23 cellular contexts compared by ENCODE assay signal in the genomic region with DNA sequence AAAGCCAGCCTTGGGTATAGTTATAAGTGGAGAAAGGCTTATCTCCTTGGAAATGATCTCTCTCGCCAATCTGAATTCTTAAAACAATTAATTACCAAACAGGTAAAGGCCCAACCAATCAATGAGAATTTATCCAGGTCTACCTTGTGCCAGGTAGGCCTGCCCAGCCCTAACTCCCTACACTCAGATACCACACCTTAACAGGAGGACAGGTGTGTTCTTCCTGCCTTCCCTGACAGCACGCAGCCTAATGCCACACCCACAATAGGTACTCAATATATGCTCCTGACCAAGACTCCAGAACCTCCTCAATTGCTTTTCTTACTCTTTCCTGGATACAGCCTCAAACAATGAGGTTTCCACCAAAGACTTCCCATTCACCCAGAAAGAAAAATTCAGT. TPM values are rescaled to one million over a fixed set of nuclear protein-coding genes. Genes with fewer than 3 reads are reported as not detected.
A peak's percentile ranks its signal among the peaks of the same experiment; 100 is the strongest.
DNase-seq lines count a peak whose midpoint lies in the region; ATAC-seq, FAIRE-seq and TF ChIP-seq lines count a peak whose summit lies in the region.
"Had no signal": no experiment of that assay in that cellular context is flagged by ENCODE, and none has a peak within 500 bp of the region (broad histone marks: within the 10 kb centered on the region; RNA-seq: fewer than 3 reads in every experiment).

No MANE protein-coding gene starts in this region.

- TF ChIP-seq EP300 in HepG2 (IDR thresholded peaks at IDR 0.05; ENCODE audit: low read depth in 2 of 2, low read length in 2 of 2) (no peak), HepG2 (CRISPR knock-in tag; IDR thresholded peaks at IDR 0.05; ENCODE audit: borderline replicate concordance) (no peak), gastroesophageal sphincter (IDR thresholded peaks at IDR 0.05) (no peak)

- no peak overlapping the region for H3K4me3 Mint-ChIP-seq in neural progenitor cell
- H3K4me3 Mint-ChIP-seq: CD4-positive, alpha-beta memory T cell had no signal

- H3K9me3 ChIP-seq in right lobe of liver = no peaks in the 10 kb centered on the region
- H3K9me3 ChIP-seq in HepG2 (ENCODE audit: low read length) = no peaks in the 10 kb centered on the region
- H3K9me3 ChIP-seq in gastroesophageal sphincter = no peaks in the 10 kb centered on the region
- H3K9me3 ChIP-seq in neural progenitor cell (ENCODE audit: low read depth) = no peaks in the 10 kb centered on the region
- H3K9me3 ChIP-seq: A549; BE2C; BLaER1 treated with 17β-estradiol and CSF1 and Interleukin-3, amounts not matched to agents 10 nM and 100 nM had no signal

- H3K4me2 ChIP-seq in HepG2 (ENCODE audit: low read depth, low read length) (no peak overlapping the region), neural progenitor cell (no peak overlapping the region)
- H3K4me2 ChIP-seq: A549; BLaER1 treated with 17β-estradiol and CSF1 and Interleukin-3, amounts not matched to agents 10 nM and 100 nM had no signal

- H3K9ac ChIP-seq in HepG2 (ENCODE audit: insufficient read depth, low read depth, low read length) = no peak overlapping the region
- H3K9ac ChIP-seq in neural progenitor cell = no peak overlapping the region
- H3K9ac ChIP-seq: BLaER1 treated with 17β-estradiol and CSF1 and Interleukin-3, amounts not matched to agents 10 nM and 100 nM had no signal

- H3K27me3 Mint-ChIP-seq in neural progenitor cell (ENCODE audit: insufficient read depth, low read depth) = no peaks in the 10 kb centered on the region

- 83% methylated on average over 2 of the region's 2 CpGs for WGBS in right lobe of liver (ENCODE audit: insufficient coverage, low coverage, low lambda C conversion rate, missing lambda C conversion rate)
- 55% methylated on average over 2 of the region's 2 CpGs for WGBS in HepG2 (ENCODE audit: low lambda C conversion rate)
- WGBS in gastroesophageal sphincter (ENCODE audit: low coverage in 1 of 2), 2 donors = 81 to 100% methylated on average over 2 of the region's 2 CpGs

- H3K36me3 ChIP-seq in right lobe of liver (no peaks in the 10 kb centered on the region), HepG2 (replicated peaks in 1 of 2; ENCODE audit: control insufficient read depth in 1 of 2, insufficient read depth in 2 of 2, low read length in 2 of 2) (no peaks in the 10 kb centered on the region), gastroesophageal sphincter (no peaks in the 10 kb centered on the region), neural progenitor cell (no peaks in the 10 kb centered on the region)
- H3K36me3 ChIP-seq: BE2C; BLaER1 treated with 17β-estradiol and CSF1 and Interleukin-3, amounts not matched to agents 10 nM and 100 nM had no signal

- H3K4me3 ChIP-seq in right lobe of liver (no peak overlapping the region), HepG2 (replicated peaks in 1 of 3; ENCODE audit: insufficient read depth in 1 of 3, low read depth in 2 of 3, low read length in 3 of 3) (no peak overlapping the region), gastroesophageal sphincter (no peak overlapping the region), neural progenitor cell (no peak overlapping the region)
- H3K4me3 ChIP-seq: A549; BLaER1 treated with 17β-estradiol and CSF1 and Interleukin-3, amounts not matched to agents 10 nM and 100 nM had no signal

- no peak overlapping the region for H3K27ac Mint-ChIP-seq in neural progenitor cell
- H3K27ac Mint-ChIP-seq: CD4-positive, alpha-beta memory T cell had no signal

- H3K79me2 ChIP-seq in HepG2 (ENCODE audit: insufficient read depth, low read length) (no peaks in the 10 kb centered on the region), neural progenitor cell (ENCODE audit: low read depth) (no peaks in the 10 kb centered on the region)

- peaks cover 22% of the 10 kb centered on the region for H3K4me1 Mint-ChIP-seq in neural progenitor cell
- H3K4me1 Mint-ChIP-seq: CD4-positive, alpha-beta memory T cell had no signal

- H3K27me3 ChIP-seq in right lobe of liver = no peaks in the 10 kb centered on the region
- no peaks in the 10 kb centered on the region; a peak in 1 of 5 replicates for H3K27me3 ChIP-seq in HepG2 (ENCODE audit: control insufficient read depth in 1 of 2, insufficient read depth in 2 of 2, low read length in 2 of 2)
- H3K27me3 ChIP-seq in gastroesophageal sphincter = no peaks in the 10 kb centered on the region
- no peaks in the 10 kb centered on the region for H3K27me3 ChIP-seq in neural progenitor cell
- H3K27me3 ChIP-seq: BE2C; BLaER1 treated with 17β-estradiol and CSF1 and Interleukin-3, amounts not matched to agents 10 nM and 100 nM had no signal

- no peak for ATAC-seq in right lobe of liver
- no peak for ATAC-seq in HepG2
- ATAC-seq in left colon = peak; percentile 90
- ATAC-seq in gastroesophageal sphincter = no peak
- no peak for ATAC-seq in HG02623 (IDR thresholded peaks at IDR 0.05; ENCODE audit: unreplicated experiment)
- ATAC-seq: A549 had no signal

- intact Hi-C loops in right lobe of liver (cut with DNase I) = no loop called here
- intact Hi-C loops in HepG2 (cut with micrococcal nuclease; ENCODE audit: unreplicated experiment) = no loop called here
- intact Hi-C loops in left colon (cut with DNase I, micrococcal nuclease) = no loop called here

- CTCF ChIA-PET in HepG2 (lab: Yijun Ruan, JAX; ENCODE audit: low intra/inter-chr PET ratio, low total read pairs) = no interaction called here

- no peaks in the 10 kb centered on the region for H3K9me3 Mint-ChIP-seq in neural progenitor cell
- H3K9me3 Mint-ChIP-seq: CD4-positive, alpha-beta memory T cell had no signal

- no peak for TF ChIP-seq RAD21 in HepG2 (CRISPR knock-in tag; IDR thresholded peaks at IDR 0.05)

- no peak for TF ChIP-seq CTCF in right lobe of liver (IDR thresholded peaks at IDR 0.05)
- no peak for TF ChIP-seq CTCF in HepG2 (CRISPR knock-in tag; IDR thresholded peaks at IDR 0.05)
- no peak for TF ChIP-seq CTCF in gastroesophageal sphincter (IDR thresholded peaks at IDR 0.05)
- no peak for TF ChIP-seq CTCF in neural progenitor cell (IDR thresholded peaks at IDR 0.05)

- POLR2A ChIA-PET in HepG2 (lab: Yijun Ruan, JAX) = no interaction called here

- no peaks in the 10 kb centered on the region for H3F3A ChIP-seq in neural progenitor cell (ENCODE audit: low read depth)

- H2AFZ ChIP-seq in HepG2 (ENCODE audit: low read length) (no peak overlapping the region), neural progenitor cell (replicated peaks) (no peak overlapping the region)

- peaks cover 0 to 58% (median 27%) of the 10 kb centered on the region in 4 donors for H3K4me1 ChIP-seq in right lobe of liver
- 0 out of 2 replicates have a peak, but pooled peaks cover 7% of the 10 kb centered on the region for H3K4me1 ChIP-seq in HepG2 (ENCODE audit: insufficient read depth, low read length)
- H3K4me1 ChIP-seq in gastroesophageal sphincter = no peaks in the 10 kb centered on the region
- H3K4me1 ChIP-seq in neural progenitor cell = no peaks in the 10 kb centered on the region
- H3K4me1 ChIP-seq: A549; BE2C; BLaER1 treated with 17β-estradiol and CSF1 and Interleukin-3, amounts not matched to agents 10 nM and 100 nM had no signal

- no peak for FAIRE-seq in HepG2 (lab: Jason Lieb, UNC)
- FAIRE-seq: A549, G401.6, GM12892, H54 had no signal

- in situ Hi-C loops in HepG2 (cut with HindIII; ENCODE audit: extremely low pct_ligation_motif_present, low pct_unique_long_range_greater_than_20kb) = no loop called here

- H3K27ac ChIP-seq in right lobe of liver (peak overlapping the region in 2 of 3 donors; percentile 68 to 79), HepG2 (ENCODE audit: extremely low read length, insufficient read depth, low read length) (no peak overlapping the region), gastroesophageal sphincter (no peak overlapping the region), neural progenitor cell (no peak overlapping the region)
- H3K27ac ChIP-seq: A549; BLaER1 treated with 17β-estradiol and CSF1 and Interleukin-3, amounts not matched to agents 10 nM and 100 nM had no signal

- BruUV-seq in HepG2 (replicated peaks; lab: Mats Ljungman, UMichigan) = no TSS peak

- H4K20me1 ChIP-seq in HepG2 (ENCODE audit: insufficient read depth, low read length) (no peaks in the 10 kb centered on the region), neural progenitor cell (ENCODE audit: low read depth) (no peaks in the 10 kb centered on the region)
- H4K20me1 ChIP-seq: BLaER1 treated with 17β-estradiol and CSF1 and Interleukin-3, amounts not matched to agents 10 nM and 100 nM had no signal

- peaks cover 6% of the 10 kb centered on the region for H3K36me3 Mint-ChIP-seq in neural progenitor cell
- H3K36me3 Mint-ChIP-seq: CD4-positive, alpha-beta memory T cell had no signal

- TF ChIP-seq POLR2A in right lobe of liver (IDR thresholded peaks at IDR 0.05) (no peak), HepG2 (IDR thresholded peaks at IDR 0.05; ENCODE audit: insufficient read depth in 1 of 2, low read depth in 2 of 2, low read length in 2 of 2) (no peak), gastroesophageal sphincter (IDR thresholded peaks at IDR 0.05) (no peak)

- no peak for DNase-seq in right lobe of liver
- no peak for DNase-seq in HepG2 (ENCODE audit: low spot score)
- DNase-seq in left colon = no peak
- peak; percentile 43 for DNase-seq in mucosa of gallbladder (ENCODE audit: low spot score)
- no peak for DNase-seq in neural progenitor cell (ENCODE audit: low spot score)
- DNase-seq: 8988T; ACHN; AML-193; BE2C; Calu3; CD4-positive, alpha-beta memory T cell; COR-L47; DMS153; DND-41; GOT3; HCEC 1CT had no signal

RNA-seq across cellular contexts. Expression of gene TRABD2B, which starts 25.8 kb away (rescaled TPM):
- total RNA-seq in right lobe of liver (1 to 10 TPM in 3 of 6 experiments, under 1 TPM in 3; 0.55 to 9.5 (median 1.8) TPM), HepG2 (2016; rRNA removed; fragmentation: Illumina TruSeq; extraction: Trizol) (not detected in 2 replicates), left colon (1 to 10 TPM in 1 of 2 donors, under 1 TPM in 1; 0.70 to 1.0 TPM), mucosa of gallbladder (11.2 TPM), gastroesophageal sphincter (1 to 10 TPM; 2.6 to 6.5 (median 3.4) TPM), neural progenitor cell (ENCODE audit: low replicate concordance) (0.09 and 0.34 TPM in 2 replicates)
- total RNA-seq in HepG2 (2016; cell fraction: cytosol; rRNA removed; fragmentation: Illumina TruSeq; extraction: Trizol; ENCODE audit: low read depth) = not detected in 2 replicates
- not detected in 2 replicates for total RNA-seq in HepG2 (2016; cell fraction: insoluble cytoplasmic fraction; rRNA removed; fragmentation: Illumina TruSeq; extraction: Trizol)
- total RNA-seq in HepG2 (2016; cell fraction: membrane; rRNA removed; fragmentation: Illumina TruSeq; extraction: Trizol) = not detected in 2 replicates
- not detected in 2 replicates for total RNA-seq in HepG2 (2016; cell fraction: nucleus; rRNA removed; fragmentation: Illumina TruSeq; extraction: Trizol)
- 0.04 and 0.17 TPM in 2 replicates for polyA plus RNA-seq in HepG2 (2011; rRNA removed)
- polyA plus RNA-seq in HepG2 (2011; cell fraction: cytosol; rRNA removed) = 0.01 TPM in 2 replicates
- polyA plus RNA-seq in HepG2 (2011; cell fraction: nucleus; rRNA removed) = 0.06 and 0.14 TPM in 2 replicates
- 0.04 and 0.38 TPM in 2 replicates for polyA plus RNA-seq in HepG2 (2012)
- not detected in 2 replicates for polyA plus RNA-seq in HepG2 (2016; cell fraction: cytosol; fragmentation: Illumina TruSeq; extraction: Trizol; ENCODE audit: low read depth)
- polyA plus RNA-seq in HepG2 (2016; cell fraction: insoluble cytoplasmic fraction; fragmentation: Illumina TruSeq; extraction: Trizol; ENCODE audit: low read depth) = not detected in 2 replicates
- polyA plus RNA-seq in HepG2 (2016; cell fraction: membrane; fragmentation: Illumina TruSeq; extraction: Trizol; ENCODE audit: low read depth) = not detected in 2 replicates
- not detected in 2 replicates for polyA plus RNA-seq in HepG2 (2016; cell fraction: nucleus; fragmentation: Illumina TruSeq; extraction: Trizol; ENCODE audit: insufficient read depth, low read depth)
- 0.04 and 2.2 TPM in 2 replicates for polyA minus RNA-seq in HepG2 (2011; rRNA and poly(A)+ RNA removed; ENCODE audit: low replicate concordance)
- polyA minus RNA-seq in HepG2 (2011; cell fraction: cytosol; rRNA and poly(A)+ RNA removed) = not detected in 2 replicates
- 0.12 TPM in 1 of 2 replicates, not detected in the other for polyA minus RNA-seq in HepG2 (2011; cell fraction: nucleus; rRNA and poly(A)+ RNA removed)
- total RNA-seq: CD4-positive, alpha-beta memory T cell had no signal
- polyA plus RNA-seq: CD4-positive, alpha-beta memory T cell had no signal

Comparison
In these comparisons a context has a peak if more than half of its experiments do, and no peak if none do; other contexts are left out.
1. H3K27ac ChIP-seq: peak in right lobe of liver (2 of 3); none in HepG2 (single experiment), gastroesophageal sphincter (0 of 4) and neural progenitor cell (single experiment).